11 cellular contexts compared by ENCODE assay signal in the genomic region with DNA sequence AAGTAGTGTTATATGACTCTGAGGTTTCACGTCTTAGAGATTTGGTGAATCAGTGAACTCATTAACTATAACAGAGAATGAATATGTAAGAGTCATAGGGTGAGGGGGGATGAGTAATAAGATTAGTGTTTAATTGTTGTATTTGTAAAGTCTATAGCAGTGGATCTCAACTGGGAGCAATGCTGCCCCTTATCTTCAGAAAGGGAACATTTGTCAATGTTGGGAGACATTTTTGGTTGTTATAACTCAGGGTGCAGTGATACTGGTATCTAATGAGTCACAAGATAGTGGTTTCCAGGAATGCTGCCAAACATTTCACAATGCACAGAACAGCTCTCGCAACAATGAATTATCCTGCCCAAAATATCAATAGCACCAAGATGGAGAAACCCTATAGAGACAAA.
DNase-seq lines count a peak whose midpoint lies in the region; ATAC-seq, FAIRE-seq and TF ChIP-seq lines count a peak whose summit lies in the region.
"Had no signal": no experiment of that assay in that cellular context is flagged by ENCODE, and none has a peak within 500 bp of the region (broad histone marks: within the 10 kb centered on the region; RNA-seq: fewer than 3 reads in every experiment).

No MANE protein-coding gene starts in this region.

- TF ChIP-seq POLR2A in H54 (IDR thresholded peaks at IDR 0.05; ENCODE audit: low read depth, low read length) (no peak), Peyer's patch (IDR thresholded peaks at IDR 0.05) (no peak)

- no peak for TF ChIP-seq CTCF in Peyer's patch (IDR thresholded peaks at IDR 0.05)

- H3K27me3 ChIP-seq in Peyer's patch = no peaks in the 10 kb centered on the region

- DNase-seq in A172 (ENCODE audit: low spot score) = peak; percentile 97
- DNase-seq in H54 (ENCODE audit: insufficient read length, low spot score) = no peak
- peak; percentile 53 for DNase-seq in SK-N-MC (ENCODE audit: low read depth, low spot score)
- peak; percentile 86 for DNase-seq in glomerular visceral epithelial cell (ENCODE audit: extremely low spot score)
- DNase-seq in NCI-H1436 treated with DMSO at 0.1 percent for 48 hours (lab: John Stamatoyannopoulos, UW) = no peak
- DNase-seq in Peyer's patch = no peak
- DNase-seq in stimulated activated CD4-positive, alpha-beta T cell treated with anti-CD3 and anti-CD28 coated beads, Interleukin-1b, Interleukin-23, amount 100 ng/mL, for 48 hours = no peak
- DNase-seq: activated CD4-positive, alpha-beta T cell treated with anti-CD3 and anti-CD28 coated beads, Interleukin-2, amount 50 U/mL, for 4 hours; CD4-positive, CD25-positive, alpha-beta regulatory T cell; psoas muscle had no signal

- FAIRE-seq in H54 (lab: Jason Lieb, UNC) = peak; percentile 62

- H3K9ac ChIP-seq in SK-N-MC (ENCODE audit: insufficient read length) = no peak overlapping the region

- H3K36me3 ChIP-seq in SK-N-MC (ENCODE audit: insufficient read depth, low read length) (no peaks in the 10 kb centered on the region), Peyer's patch (no peaks in the 10 kb centered on the region)

- H3K27ac ChIP-seq in SK-N-MC (no peak overlapping the region), Peyer's patch (no peak overlapping the region)
- H3K27ac ChIP-seq: psoas muscle had no signal

- ATAC-seq in GM21381 (IDR thresholded peaks at IDR 0.05; ENCODE audit: unreplicated experiment) = no peak
- ATAC-seq: psoas muscle had no signal

- no peaks in the 10 kb centered on the region for H3K4me1 ChIP-seq in Peyer's patch
- H3K4me1 ChIP-seq: psoas muscle had no signal

- H3K9me3 ChIP-seq in SK-N-MC (ENCODE audit: low read depth, low read length) (no peaks in the 10 kb centered on the region), Peyer's patch (no peaks in the 10 kb centered on the region)
- H3K9me3 ChIP-seq: psoas muscle had no signal

- H3K4me3 ChIP-seq in SK-N-MC (no peak overlapping the region), Peyer's patch (no peak overlapping the region)
- H3K4me3 ChIP-seq: psoas muscle had no signal

Comparison
In these comparisons a context has a peak if more than half of its experiments do, and no peak if none do; other contexts are left out.
1. DNase-seq: peak in A172 (single experiment), SK-N-MC (single experiment) and glomerular visceral epithelial cell (single experiment); none in H54 (single experiment), NCI-H1436 treated with DMSO at 0.1 percent for 48 hours (single experiment), Peyer's patch (0 of 3) and stimulated activated CD4-positive, alpha-beta T cell treated with anti-CD3 and anti-CD28 coated beads, Interleukin-1b, Interleukin-23, amount 100 ng/mL, for 48 hours (single experiment).